In the genomic region with DNA sequence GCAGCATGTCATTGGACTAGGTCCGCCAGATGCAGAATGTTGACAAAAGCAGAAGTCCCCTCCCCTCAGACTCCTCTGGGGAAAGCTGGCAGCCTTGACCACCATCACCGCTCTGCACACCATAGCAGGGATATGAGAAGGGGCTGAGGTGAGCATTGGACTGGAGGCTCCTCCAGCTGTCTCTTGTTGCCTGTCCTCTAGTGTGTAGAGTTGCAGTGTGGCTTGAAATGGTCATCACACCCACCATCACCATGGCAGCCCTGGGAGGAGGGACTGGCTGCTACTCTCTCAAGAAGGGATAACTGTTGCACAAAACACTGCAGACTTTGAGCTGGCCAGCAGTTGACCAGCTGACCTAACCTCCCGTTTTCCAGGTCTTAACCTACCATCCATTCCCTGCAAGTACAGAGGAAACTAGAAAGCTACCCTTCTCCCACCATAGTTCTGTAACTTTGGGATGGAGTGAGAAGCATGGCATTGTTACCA, we compare ENCODE assay signal across 1 cellular context.
TF ChIP-seq lines count a peak whose summit lies in the region.

No MANE protein-coding gene starts in this region.

TF ChIP-seq in HepG2, 621 proteins besides CTCF, POLR2A, EP300 and RAD21 (continued from another document and continues in another):
- TF ChIP-seq, protein P1, sequence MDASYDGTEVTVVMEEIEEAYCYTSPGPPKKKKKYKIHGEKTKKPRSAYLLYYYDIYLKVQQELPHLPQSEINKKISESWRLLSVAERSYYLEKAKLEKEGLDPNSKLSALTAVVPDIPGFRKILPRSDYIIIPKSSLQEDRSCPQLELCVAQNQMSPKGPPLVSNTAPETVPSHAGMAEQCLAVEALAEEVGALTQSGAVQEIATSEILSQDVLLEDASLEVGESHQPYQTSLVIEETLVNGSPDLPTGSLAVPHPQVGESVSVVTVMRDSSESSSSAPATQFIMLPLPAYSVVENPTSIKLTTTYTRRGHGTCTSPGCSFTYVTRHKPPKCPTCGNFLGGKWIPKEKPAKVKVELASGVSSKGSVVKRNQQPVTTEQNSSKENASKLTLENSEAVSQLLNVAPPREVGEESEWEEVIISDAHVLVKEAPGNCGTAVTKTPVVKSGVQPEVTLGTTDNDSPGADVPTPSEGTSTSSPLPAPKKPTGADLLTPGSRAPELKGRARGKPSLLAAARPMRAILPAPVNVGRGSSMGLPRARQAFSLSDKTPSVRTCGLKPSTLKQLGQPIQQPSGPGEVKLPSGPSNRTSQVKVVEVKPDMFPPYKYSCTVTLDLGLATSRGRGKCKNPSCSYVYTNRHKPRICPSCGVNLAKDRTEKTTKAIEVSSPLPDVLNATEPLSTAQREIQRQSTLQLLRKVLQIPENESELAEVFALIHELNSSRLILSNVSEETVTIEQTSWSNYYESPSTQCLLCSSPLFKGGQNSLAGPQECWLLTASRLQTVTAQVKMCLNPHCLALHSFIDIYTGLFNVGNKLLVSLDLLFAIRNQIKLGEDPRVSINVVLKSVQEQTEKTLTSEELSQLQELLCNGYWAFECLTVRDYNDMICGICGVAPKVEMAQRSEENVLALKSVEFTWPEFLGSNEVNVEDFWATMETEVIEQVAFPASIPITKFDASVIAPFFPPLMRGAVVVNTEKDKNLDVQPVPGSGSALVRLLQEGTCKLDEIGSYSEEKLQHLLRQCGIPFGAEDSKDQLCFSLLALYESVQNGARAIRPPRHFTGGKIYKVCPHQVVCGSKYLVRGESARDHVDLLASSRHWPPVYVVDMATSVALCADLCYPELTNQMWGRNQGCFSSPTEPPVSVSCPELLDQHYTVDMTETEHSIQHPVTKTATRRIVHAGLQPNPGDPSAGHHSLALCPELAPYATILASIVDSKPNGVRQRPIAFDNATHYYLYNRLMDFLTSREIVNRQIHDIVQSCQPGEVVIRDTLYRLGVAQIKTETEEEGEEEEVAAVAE (CRISPR knock-in tag; IDR thresholded peaks at IDR 0.05; ENCODE audit: borderline replicate concordance) = 0 out of 2 replicates have a peak, but pooled peaks have one; percentile 22
- no peak for TF ChIP-seq LCORL (IDR thresholded peaks at IDR 0.05)
- TF ChIP-seq LCORL (CRISPR knock-in tag; IDR thresholded peaks at IDR 0.05) = peak; percentile 16; the same call in 1 of the 2 replicates
- 0 out of 2 replicates have a peak, but pooled peaks have one; percentile 34 for TF ChIP-seq HNF4G (IDR thresholded peaks at IDR 0.05; ENCODE audit: borderline replicate concordance, low read depth, low read length)
- no peak for TF ChIP-seq HNF4G (CRISPR knock-in tag; IDR thresholded peaks at IDR 0.05; ENCODE audit: borderline replicate concordance, low read depth)
- TF ChIP-seq, protein P2, sequence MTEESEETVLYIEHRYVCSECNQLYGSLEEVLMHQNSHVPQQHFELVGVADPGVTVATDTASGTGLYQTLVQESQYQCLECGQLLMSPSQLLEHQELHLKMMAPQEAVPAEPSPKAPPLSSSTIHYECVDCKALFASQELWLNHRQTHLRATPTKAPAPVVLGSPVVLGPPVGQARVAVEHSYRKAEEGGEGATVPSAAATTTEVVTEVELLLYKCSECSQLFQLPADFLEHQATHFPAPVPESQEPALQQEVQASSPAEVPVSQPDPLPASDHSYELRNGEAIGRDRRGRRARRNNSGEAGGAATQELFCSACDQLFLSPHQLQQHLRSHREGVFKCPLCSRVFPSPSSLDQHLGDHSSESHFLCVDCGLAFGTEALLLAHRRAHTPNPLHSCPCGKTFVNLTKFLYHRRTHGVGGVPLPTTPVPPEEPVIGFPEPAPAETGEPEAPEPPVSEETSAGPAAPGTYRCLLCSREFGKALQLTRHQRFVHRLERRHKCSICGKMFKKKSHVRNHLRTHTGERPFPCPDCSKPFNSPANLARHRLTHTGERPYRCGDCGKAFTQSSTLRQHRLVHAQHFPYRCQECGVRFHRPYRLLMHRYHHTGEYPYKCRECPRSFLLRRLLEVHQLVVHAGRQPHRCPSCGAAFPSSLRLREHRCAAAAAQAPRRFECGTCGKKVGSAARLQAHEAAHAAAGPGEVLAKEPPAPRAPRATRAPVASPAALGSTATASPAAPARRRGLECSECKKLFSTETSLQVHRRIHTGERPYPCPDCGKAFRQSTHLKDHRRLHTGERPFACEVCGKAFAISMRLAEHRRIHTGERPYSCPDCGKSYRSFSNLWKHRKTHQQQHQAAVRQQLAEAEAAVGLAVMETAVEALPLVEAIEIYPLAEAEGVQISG (CRISPR knock-in tag; IDR thresholded peaks at IDR 0.05) = peak; percentile 7; the same call in 1 of the 2 replicates
- no peak for TF ChIP-seq ZSCAN22 (CRISPR knock-in tag; IDR thresholded peaks at IDR 0.05)
- no peak for TF ChIP-seq SALL2 (CRISPR knock-in tag; IDR thresholded peaks at IDR 0.05)
- TF ChIP-seq DMAP1 (CRISPR knock-in tag; IDR thresholded peaks at IDR 0.05) = no peak
- TF ChIP-seq ZNF644 (CRISPR knock-in tag; IDR thresholded peaks at IDR 0.05; ENCODE audit: low read depth) = peak; percentile 58; the same call in 1 of the 2 replicates
- TF ChIP-seq, protein P3, sequence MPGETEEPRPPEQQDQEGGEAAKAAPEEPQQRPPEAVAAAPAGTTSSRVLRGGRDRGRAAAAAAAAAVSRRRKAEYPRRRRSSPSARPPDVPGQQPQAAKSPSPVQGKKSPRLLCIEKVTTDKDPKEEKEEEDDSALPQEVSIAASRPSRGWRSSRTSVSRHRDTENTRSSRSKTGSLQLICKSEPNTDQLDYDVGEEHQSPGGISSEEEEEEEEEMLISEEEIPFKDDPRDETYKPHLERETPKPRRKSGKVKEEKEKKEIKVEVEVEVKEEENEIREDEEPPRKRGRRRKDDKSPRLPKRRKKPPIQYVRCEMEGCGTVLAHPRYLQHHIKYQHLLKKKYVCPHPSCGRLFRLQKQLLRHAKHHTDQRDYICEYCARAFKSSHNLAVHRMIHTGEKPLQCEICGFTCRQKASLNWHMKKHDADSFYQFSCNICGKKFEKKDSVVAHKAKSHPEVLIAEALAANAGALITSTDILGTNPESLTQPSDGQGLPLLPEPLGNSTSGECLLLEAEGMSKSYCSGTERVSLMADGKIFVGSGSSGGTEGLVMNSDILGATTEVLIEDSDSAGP (CRISPR knock-in tag; IDR thresholded peaks at IDR 0.05; ENCODE audit: borderline replicate concordance) = 0 out of 2 replicates have a peak, but pooled peaks have one; percentile 27
- 0 out of 2 replicates have a peak, but pooled peaks have one; percentile 49 for TF ChIP-seq DNMT1 (CRISPR knock-in tag; IDR thresholded peaks at IDR 0.05)
- TF ChIP-seq, protein P4, sequence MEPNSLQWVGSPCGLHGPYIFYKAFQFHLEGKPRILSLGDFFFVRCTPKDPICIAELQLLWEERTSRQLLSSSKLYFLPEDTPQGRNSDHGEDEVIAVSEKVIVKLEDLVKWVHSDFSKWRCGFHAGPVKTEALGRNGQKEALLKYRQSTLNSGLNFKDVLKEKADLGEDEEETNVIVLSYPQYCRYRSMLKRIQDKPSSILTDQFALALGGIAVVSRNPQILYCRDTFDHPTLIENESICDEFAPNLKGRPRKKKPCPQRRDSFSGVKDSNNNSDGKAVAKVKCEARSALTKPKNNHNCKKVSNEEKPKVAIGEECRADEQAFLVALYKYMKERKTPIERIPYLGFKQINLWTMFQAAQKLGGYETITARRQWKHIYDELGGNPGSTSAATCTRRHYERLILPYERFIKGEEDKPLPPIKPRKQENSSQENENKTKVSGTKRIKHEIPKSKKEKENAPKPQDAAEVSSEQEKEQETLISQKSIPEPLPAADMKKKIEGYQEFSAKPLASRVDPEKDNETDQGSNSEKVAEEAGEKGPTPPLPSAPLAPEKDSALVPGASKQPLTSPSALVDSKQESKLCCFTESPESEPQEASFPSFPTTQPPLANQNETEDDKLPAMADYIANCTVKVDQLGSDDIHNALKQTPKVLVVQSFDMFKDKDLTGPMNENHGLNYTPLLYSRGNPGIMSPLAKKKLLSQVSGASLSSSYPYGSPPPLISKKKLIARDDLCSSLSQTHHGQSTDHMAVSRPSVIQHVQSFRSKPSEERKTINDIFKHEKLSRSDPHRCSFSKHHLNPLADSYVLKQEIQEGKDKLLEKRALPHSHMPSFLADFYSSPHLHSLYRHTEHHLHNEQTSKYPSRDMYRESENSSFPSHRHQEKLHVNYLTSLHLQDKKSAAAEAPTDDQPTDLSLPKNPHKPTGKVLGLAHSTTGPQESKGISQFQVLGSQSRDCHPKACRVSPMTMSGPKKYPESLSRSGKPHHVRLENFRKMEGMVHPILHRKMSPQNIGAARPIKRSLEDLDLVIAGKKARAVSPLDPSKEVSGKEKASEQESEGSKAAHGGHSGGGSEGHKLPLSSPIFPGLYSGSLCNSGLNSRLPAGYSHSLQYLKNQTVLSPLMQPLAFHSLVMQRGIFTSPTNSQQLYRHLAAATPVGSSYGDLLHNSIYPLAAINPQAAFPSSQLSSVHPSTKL (CRISPR knock-in tag; IDR thresholded peaks at IDR 0.05) = peak; percentile 38
- TF ChIP-seq, protein P5, sequence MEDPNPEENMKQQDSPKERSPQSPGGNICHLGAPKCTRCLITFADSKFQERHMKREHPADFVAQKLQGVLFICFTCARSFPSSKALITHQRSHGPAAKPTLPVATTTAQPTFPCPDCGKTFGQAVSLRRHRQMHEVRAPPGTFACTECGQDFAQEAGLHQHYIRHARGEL (CRISPR knock-in tag; IDR thresholded peaks at IDR 0.05) = no peak
- 0 out of 2 replicates have a peak, but pooled peaks have one; percentile 14 for TF ChIP-seq ZBTB8A (CRISPR knock-in tag; IDR thresholded peaks at IDR 0.05; ENCODE audit: borderline replicate concordance, low read depth)
- TF ChIP-seq, protein P6, sequence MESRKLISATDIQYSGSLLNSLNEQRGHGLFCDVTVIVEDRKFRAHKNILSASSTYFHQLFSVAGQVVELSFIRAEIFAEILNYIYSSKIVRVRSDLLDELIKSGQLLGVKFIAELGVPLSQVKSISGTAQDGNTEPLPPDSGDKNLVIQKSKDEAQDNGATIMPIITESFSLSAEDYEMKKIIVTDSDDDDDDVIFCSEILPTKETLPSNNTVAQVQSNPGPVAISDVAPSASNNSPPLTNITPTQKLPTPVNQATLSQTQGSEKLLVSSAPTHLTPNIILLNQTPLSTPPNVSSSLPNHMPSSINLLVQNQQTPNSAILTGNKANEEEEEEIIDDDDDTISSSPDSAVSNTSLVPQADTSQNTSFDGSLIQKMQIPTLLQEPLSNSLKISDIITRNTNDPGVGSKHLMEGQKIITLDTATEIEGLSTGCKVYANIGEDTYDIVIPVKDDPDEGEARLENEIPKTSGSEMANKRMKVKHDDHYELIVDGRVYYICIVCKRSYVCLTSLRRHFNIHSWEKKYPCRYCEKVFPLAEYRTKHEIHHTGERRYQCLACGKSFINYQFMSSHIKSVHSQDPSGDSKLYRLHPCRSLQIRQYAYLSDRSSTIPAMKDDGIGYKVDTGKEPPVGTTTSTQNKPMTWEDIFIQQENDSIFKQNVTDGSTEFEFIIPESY (CRISPR knock-in tag; IDR thresholded peaks at IDR 0.05) = peak; percentile 58
- TF ChIP-seq, protein P7, sequence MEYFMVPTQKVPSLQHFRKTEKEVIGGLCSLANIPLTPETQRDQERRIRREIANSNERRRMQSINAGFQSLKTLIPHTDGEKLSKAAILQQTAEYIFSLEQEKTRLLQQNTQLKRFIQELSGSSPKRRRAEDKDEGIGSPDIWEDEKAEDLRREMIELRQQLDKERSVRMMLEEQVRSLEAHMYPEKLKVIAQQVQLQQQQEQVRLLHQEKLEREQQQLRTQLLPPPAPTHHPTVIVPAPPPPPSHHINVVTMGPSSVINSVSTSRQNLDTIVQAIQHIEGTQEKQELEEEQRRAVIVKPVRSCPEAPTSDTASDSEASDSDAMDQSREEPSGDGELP (IDR thresholded peaks at IDR 0.05; ENCODE audit: borderline replicate concordance, low read depth) = peak; percentile 41; the same call in 1 of the 2 replicates
- TF ChIP-seq ZNF746 (CRISPR knock-in tag; IDR thresholded peaks at IDR 0.05) = no peak
- TF ChIP-seq TEAD3 (CRISPR knock-in tag; optimal IDR thresholded peaks at IDR 0.05; ENCODE audit: borderline replicate concordance) = no peak
- TF ChIP-seq ZNF772 (CRISPR knock-in tag; IDR thresholded peaks at IDR 0.05) = peak; percentile 38; the same call in 1 of the 2 replicates
- peak; percentile 54 for TF ChIP-seq ZNF781 (CRISPR knock-in tag; IDR thresholded peaks at IDR 0.05; ENCODE audit: borderline replicate concordance, not compliant biosample characterization)
- no peak for TF ChIP-seq ZNF24 (IDR thresholded peaks at IDR 0.05)
- TF ChIP-seq ZNF619 (CRISPR knock-in tag; IDR thresholded peaks at IDR 0.05) = 0 out of 2 replicates have a peak, but pooled peaks have one; percentile 8
- no peak for TF ChIP-seq NFYC (CRISPR knock-in tag; IDR thresholded peaks at IDR 0.05)
- no peak for TF ChIP-seq NFIC (IDR thresholded peaks at IDR 0.05; ENCODE audit: low read length)
- TF ChIP-seq, protein P8, sequence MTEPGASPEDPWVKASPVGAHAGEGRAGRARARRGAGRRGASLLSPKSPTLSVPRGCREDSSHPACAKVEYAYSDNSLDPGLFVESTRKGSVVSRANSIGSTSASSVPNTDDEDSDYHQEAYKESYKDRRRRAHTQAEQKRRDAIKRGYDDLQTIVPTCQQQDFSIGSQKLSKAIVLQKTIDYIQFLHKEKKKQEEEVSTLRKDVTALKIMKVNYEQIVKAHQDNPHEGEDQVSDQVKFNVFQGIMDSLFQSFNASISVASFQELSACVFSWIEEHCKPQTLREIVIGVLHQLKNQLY (CRISPR knock-in tag; IDR thresholded peaks at IDR 0.05) = no peak
- TF ChIP-seq SUZ12 (IDR thresholded peaks at IDR 0.05; ENCODE audit: low read depth, low read length) = no peak
- TF ChIP-seq HNRNPUL1 (IDR thresholded peaks at IDR 0.05; ENCODE audit: low read depth, low read length) = no peak
- no peak for TF ChIP-seq HNRNPH1 (optimal IDR thresholded peaks at IDR 0.05; ENCODE audit: low read depth, low read length)
- no peak for TF ChIP-seq KLF13 (CRISPR knock-in tag; IDR thresholded peaks at IDR 0.05)
- TF ChIP-seq ZNF430 (CRISPR knock-in tag; IDR thresholded peaks at IDR 0.05) = no peak
- TF ChIP-seq ZNF7 (CRISPR knock-in tag; IDR thresholded peaks at IDR 0.05) = no peak
- 0 out of 2 replicates have a peak, but pooled peaks have one; percentile 33 for TF ChIP-seq NCOR1 (IDR thresholded peaks at IDR 0.05; ENCODE audit: borderline replicate concordance, low read length)
- 0 out of 2 replicates have a peak, but pooled peaks have one; percentile 14 for TF ChIP-seq POLR2AphosphoS5 (IDR thresholded peaks at IDR 0.05; ENCODE audit: low read depth, low read length)
- TF ChIP-seq, protein P9, sequence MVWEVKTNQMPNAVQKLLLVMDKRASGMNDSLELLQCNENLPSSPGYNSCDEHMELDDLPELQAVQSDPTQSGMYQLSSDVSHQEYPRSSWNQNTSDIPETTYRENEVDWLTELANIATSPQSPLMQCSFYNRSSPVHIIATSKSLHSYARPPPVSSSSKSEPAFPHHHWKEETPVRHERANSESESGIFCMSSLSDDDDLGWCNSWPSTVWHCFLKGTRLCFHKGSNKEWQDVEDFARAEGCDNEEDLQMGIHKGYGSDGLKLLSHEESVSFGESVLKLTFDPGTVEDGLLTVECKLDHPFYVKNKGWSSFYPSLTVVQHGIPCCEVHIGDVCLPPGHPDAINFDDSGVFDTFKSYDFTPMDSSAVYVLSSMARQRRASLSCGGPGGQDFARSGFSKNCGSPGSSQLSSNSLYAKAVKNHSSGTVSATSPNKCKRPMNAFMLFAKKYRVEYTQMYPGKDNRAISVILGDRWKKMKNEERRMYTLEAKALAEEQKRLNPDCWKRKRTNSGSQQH (CRISPR knock-in tag; IDR thresholded peaks at IDR 0.05; ENCODE audit: low read depth) = 0 out of 2 replicates have a peak, but pooled peaks have one; percentile 67
- TF ChIP-seq, protein P10, sequence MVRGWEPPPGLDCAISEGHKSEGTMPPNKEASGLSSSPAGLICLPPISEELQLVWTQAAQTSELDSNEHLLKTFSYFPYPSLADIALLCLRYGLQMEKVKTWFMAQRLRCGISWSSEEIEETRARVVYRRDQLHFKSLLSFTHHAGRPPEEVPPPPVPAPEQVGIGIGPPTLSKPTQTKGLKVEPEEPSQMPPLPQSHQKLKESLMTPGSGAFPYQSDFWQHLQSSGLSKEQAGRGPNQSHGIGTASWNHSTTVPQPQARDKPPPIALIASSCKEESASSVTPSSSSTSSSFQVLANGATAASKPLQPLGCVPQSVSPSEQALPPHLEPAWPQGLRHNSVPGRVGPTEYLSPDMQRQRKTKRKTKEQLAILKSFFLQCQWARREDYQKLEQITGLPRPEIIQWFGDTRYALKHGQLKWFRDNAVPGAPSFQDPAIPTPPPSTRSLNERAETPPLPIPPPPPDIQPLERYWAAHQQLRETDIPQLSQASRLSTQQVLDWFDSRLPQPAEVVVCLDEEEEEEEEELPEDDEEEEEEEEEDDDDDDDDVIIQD (CRISPR knock-in tag; IDR thresholded peaks at IDR 0.05; ENCODE audit: low read depth) = no peak
